Comparison of ENCODE assay signal across 8 cellular contexts in the genomic region with DNA sequence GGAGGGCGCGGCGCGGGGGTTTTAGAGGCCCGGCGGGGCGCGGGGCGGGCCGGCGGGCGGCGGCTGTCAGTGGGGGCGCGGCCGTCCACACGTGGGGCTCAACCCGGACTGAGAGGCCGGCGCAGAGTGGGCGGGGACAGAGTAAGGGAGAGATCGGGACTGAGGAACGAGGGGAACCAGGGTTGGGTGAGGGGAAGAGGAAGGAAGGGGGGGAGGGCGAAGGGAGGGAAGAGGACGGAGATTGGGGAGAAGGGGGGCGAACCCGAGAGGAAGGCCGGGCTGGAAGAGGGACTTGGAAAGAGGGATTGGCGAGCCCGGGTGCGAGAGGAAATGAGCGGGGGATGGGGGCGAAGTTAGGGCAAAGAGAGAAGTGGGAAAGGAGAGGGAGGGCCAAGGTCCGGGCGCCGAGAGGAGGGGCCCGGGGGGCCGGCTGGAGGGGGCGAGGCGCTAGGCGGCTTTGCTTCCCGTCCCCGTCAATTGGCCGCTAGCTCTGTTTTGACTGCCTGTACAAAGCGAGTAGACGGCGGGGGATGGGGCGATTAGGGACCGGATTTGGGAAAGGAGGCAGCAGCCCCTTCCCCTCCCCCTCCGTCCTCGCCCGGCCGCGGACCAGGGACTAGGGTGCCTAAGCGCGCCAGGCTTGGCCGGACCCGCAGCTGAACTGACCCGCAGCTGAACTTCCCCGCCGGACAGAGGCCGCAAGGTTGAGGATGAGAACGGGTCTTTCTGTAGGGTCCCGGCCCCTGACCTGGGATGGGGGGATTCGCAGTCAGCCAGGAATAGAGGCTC. TPM values are rescaled to one million over a fixed set of nuclear protein-coding genes. Genes with fewer than 3 reads are reported as not detected.
DNase-seq lines count a peak whose midpoint lies in the region; ATAC-seq and TF ChIP-seq lines count a peak whose summit lies in the region.

No MANE protein-coding gene starts in this region.

- ATAC-seq in foreskin keratinocyte (peak; percentile 68), HG02852 (IDR thresholded peaks at IDR 0.05; ENCODE audit: unreplicated experiment) (no peak)

- no peaks in the 10 kb centered on the region for H3K79me2 ChIP-seq in osteoblast (ENCODE audit: insufficient read depth, low read length)

- in situ Hi-C loops in ACHN (cut with HindIII; ENCODE audit: low pct_ligation_motif_present, low pct_unique_long_range_greater_than_20kb, low sequenced_read_pairs) = no loop called here

- DNase-seq in HCEC 1CT = peak; percentile 97
- DNase-seq in SJSA1 (ENCODE audit: low read depth in 1 of 2, low spot score in 2 of 2) = peak; percentile 26 to 83
- DNase-seq in foreskin keratinocyte = peak; percentile 78 to 89
- peak; percentile 89 for DNase-seq in osteoblast (ENCODE audit: insufficient read length, low spot score, missing footprints)
- no peak for DNase-seq in activated T-cell treated with anti-CD3 and anti-CD28 coated beads, Interleukin-2, amount 50 U/mL, for 1 hour
- no peak for DNase-seq in ACHN
- no peak for DNase-seq in cerebellum (ENCODE audit: low spot score)

- no peak overlapping the region for H3K27ac ChIP-seq in SJSA1
- peak overlapping the region; percentile 78 for H3K27ac ChIP-seq in foreskin keratinocyte
- no peak overlapping the region for H3K27ac ChIP-seq in osteoblast (ENCODE audit: low read depth, low read length)

- H3K36me3 ChIP-seq in SJSA1 = no peaks in the 10 kb centered on the region
- H3K36me3 ChIP-seq in osteoblast (ENCODE audit: insufficient read depth, low read length) = no peaks in the 10 kb centered on the region

- H3K4me2 ChIP-seq in osteoblast (ENCODE audit: insufficient read depth, low read length) = peak overlapping the region; percentile 81

- peaks cover 25% of the 10 kb centered on the region for H3K4me1 ChIP-seq in SJSA1 (replicated peaks)
- H3K4me1 ChIP-seq in foreskin keratinocyte = peaks cover 22% of the 10 kb centered on the region
- H3K4me1 ChIP-seq in osteoblast (ENCODE audit: insufficient read depth, low read length) = peaks cover 4% of the 10 kb centered on the region

- H3K9me3 ChIP-seq in SJSA1 (replicated peaks) = no peaks in the 10 kb centered on the region
- no peaks in the 10 kb centered on the region for H3K9me3 ChIP-seq in osteoblast (ENCODE audit: low read depth, low read length)

- H4K20me1 ChIP-seq in osteoblast (ENCODE audit: insufficient read depth, low read length) = no peaks in the 10 kb centered on the region

- peaks cover 44% of the 10 kb centered on the region for H3K27me3 ChIP-seq in SJSA1 (replicated peaks)
- no peaks in the 10 kb centered on the region for H3K27me3 ChIP-seq in foreskin keratinocyte
- H3K27me3 ChIP-seq in osteoblast (ENCODE audit: insufficient read depth, low read length) = peaks cover 7% of the 10 kb centered on the region

- H3K4me3 ChIP-seq in SJSA1 = peak overlapping the region; percentile 42
- peak overlapping the region; percentile 75 for H3K4me3 ChIP-seq in osteoblast (ENCODE audit: insufficient read depth, low read length)

- peak overlapping the region; percentile 76 for H2AFZ ChIP-seq in osteoblast (ENCODE audit: low read length)

- TF ChIP-seq CTCF in foreskin keratinocyte (conservative IDR thresholded peaks at IDR 0.05) (no peak), osteoblast (IDR thresholded peaks at IDR 0.05; ENCODE audit: extremely low read depth, low read depth, low read length) (no peak)

RNA-seq across cellular contexts. Expression of a gene that starts 0.4 kb away (rescaled TPM):
- total RNA-seq in SJSA1 (2014; rRNA removed; shearing (Covaris generic)) = 16.1 and 18.5 TPM in 2 replicates
- 81.6 and 124 TPM in 2 replicates for total RNA-seq in foreskin keratinocyte
- 9.4 and 17.7 TPM in 2 replicates for polyA plus RNA-seq in foreskin keratinocyte
- 16.6 and 33.0 TPM in 2 replicates for total RNA-seq in osteoblast
- 20.1 TPM for total RNA-seq in cerebellum

Comparison
In these comparisons a context has a peak if more than half of its experiments do, and no peak if none do; other contexts are left out.
1. DNase-seq: peak in HCEC 1CT (single experiment), SJSA1 (2 of 2), foreskin keratinocyte (2 of 2) and osteoblast (single experiment); none in activated T-cell treated with anti-CD3 and anti-CD28 coated beads, Interleukin-2, amount 50 U/mL, for 1 hour (single experiment), ACHN (single experiment) and cerebellum (single experiment).